9 cellular contexts compared by ENCODE assay signal in the genomic region with DNA sequence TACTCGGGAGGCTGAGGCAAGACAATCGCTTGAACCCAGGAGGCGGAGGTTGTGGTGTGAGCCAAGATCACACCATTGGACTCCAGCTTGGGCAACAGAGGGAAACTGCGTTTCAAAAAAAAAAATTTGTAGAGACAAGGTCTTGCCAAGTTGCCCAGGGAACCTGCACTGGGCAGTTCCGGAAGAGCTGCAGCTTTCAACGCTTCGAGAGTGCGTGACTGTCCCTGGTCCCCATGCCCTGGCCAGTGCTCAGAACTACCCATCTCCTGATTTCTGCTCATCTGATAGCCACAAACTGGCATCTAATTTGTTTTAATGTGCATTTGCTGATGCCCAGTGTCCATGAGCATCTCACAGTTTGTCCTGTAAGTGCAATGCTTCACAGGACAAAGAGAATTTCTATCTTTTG. TPM values are rescaled to one million over a fixed set of nuclear protein-coding genes. Genes with fewer than 3 reads are reported as not detected.
DNase-seq lines count a peak whose midpoint lies in the region; ATAC-seq and TF ChIP-seq lines count a peak whose summit lies in the region.
"Had no signal": no experiment of that assay in that cellular context is flagged by ENCODE, and none has a peak within 500 bp of the region (broad histone marks: within the 10 kb centered on the region; RNA-seq: fewer than 3 reads in every experiment).

No MANE protein-coding gene starts in this region.

- H4K20me1 ChIP-seq in BLaER1 = peaks cover 58% of the 10 kb centered on the region

- H3K4me1 ChIP-seq in BLaER1 (peaks cover 22% of the 10 kb centered on the region), lung (ENCODE audit: control insufficient read depth in 2 of 2, insufficient read depth in 2 of 2, low read length in 2 of 2) (peaks cover 0 to 3% of the 10 kb centered on the region in 2 donors), aorta (ENCODE audit: control insufficient read depth in 1 of 2, insufficient read depth in 2 of 2, low read length in 2 of 2) (no peaks in the 10 kb centered on the region)

- H3K27me3 Mint-ChIP-seq in brain = peaks cover 34% of the 10 kb centered on the region

- H3K27ac Mint-ChIP-seq in brain = peak overlapping the region in 4 of 5 experiments; percentile 94 to 98 (median 96)

- H3K36me3 ChIP-seq in BLaER1 = peaks cover 40% of the 10 kb centered on the region
- peaks cover 18 to 27% of the 10 kb centered on the region in 2 donors for H3K36me3 ChIP-seq in lung (ENCODE audit: control insufficient read depth in 2 of 2, insufficient read depth in 2 of 2, low read length in 2 of 2)
- peaks cover 0 to 19% of the 10 kb centered on the region in 2 donors for H3K36me3 ChIP-seq in aorta (ENCODE audit: control insufficient read depth in 1 of 2, insufficient read depth in 2 of 2, low read length in 1 of 2)

- intact Hi-C loops in aorta (cut with DNase I) = no loop called here

- H3K9me3 ChIP-seq in BLaER1 (peaks cover 9% of the 10 kb centered on the region; the same call in 1 of the 2 replicates), lung (ENCODE audit: control insufficient read depth in 2 of 2, insufficient read depth in 1 of 2, low read length in 1 of 2) (peaks cover 0 to 5% of the 10 kb centered on the region in 2 donors), aorta (ENCODE audit: control insufficient read depth, low read length) (no peaks in the 10 kb centered on the region)

- H3K4me2 ChIP-seq in BLaER1 = peak overlapping the region; percentile 97

- 62 to 73% methylated on average over 8 of the region's 8 CpGs for WGBS in lung, 2 donors
- 15 to 16% methylated on average over 8 of the region's 8 CpGs for WGBS in aorta, 2 donors

- H3K27ac ChIP-seq in BLaER1 (peak overlapping the region; percentile 89; the same call in 1 of the 2 replicates), lung (ENCODE audit: low read depth in 1 of 2, low read length in 1 of 2) (no peak overlapping the region), aorta (ENCODE audit: low read depth in 1 of 2, low read length in 2 of 2) (peak overlapping the region in 1 of 2 donors; percentile 0)

- peaks cover 5 to 21% (median 14%) of the 10 kb centered on the region in 5 experiments for H3K9me3 Mint-ChIP-seq in brain

- H3K4me3 ChIP-seq in BLaER1 (peak overlapping the region; percentile 97), lung (peak overlapping the region; percentile 14), aorta (ENCODE audit: low read length in 2 of 2) (peak overlapping the region; percentile 95 to 97)

- H3K4me3 Mint-ChIP-seq in brain = peak overlapping the region; percentile 94 to 100 (median 99)

- DNase-seq in LoVo (ENCODE audit: low spot score) (peak; percentile 54), lung (ENCODE audit: low spot score) (no peak), aorta (no peak), DMS114 treated with DMSO at 0.1 percent for 48 hours (lab: John Stamatoyannopoulos, UW; ENCODE audit: unreplicated experiment) (no peak)

- no peaks in the 10 kb centered on the region for H3K27me3 ChIP-seq in BLaER1
- H3K27me3 ChIP-seq in lung (ENCODE audit: control insufficient read depth, insufficient read depth) = no peaks in the 10 kb centered on the region
- peaks cover 0 to 2% of the 10 kb centered on the region in 2 donors for H3K27me3 ChIP-seq in aorta (ENCODE audit: control insufficient read depth in 1 of 2, insufficient read depth in 2 of 2, low read length in 1 of 2)

- ATAC-seq in lung (ENCODE audit: insufficient read depth, low FRiP score) (no peak), aorta (ENCODE audit: low FRiP score) (no peak), HG03159 (IDR thresholded peaks at IDR 0.05; ENCODE audit: unreplicated experiment) (no peak), GM18907 (IDR thresholded peaks at IDR 0.05; ENCODE audit: unreplicated experiment) (no peak)

- no peak for TF ChIP-seq CTCF in brain (conservative IDR thresholded peaks at IDR 0.05)
- TF ChIP-seq CTCF in lung (IDR thresholded peaks at IDR 0.05; ENCODE audit: control extremely low read depth, extremely low read depth) = no peak

- peaks cover 48% of the 10 kb centered on the region for H3K36me3 Mint-ChIP-seq in brain

- H3K9ac ChIP-seq in BLaER1 = peak overlapping the region; percentile 96; the same call in 1 of the 2 replicates

- H3K4me1 Mint-ChIP-seq in brain = peaks cover 33% of the 10 kb centered on the region

RNA-seq across cellular contexts. Expression of gene ACTG1, which starts 4.0 kb away (rescaled TPM):
- polyA plus RNA-seq in brain (ENCODE audit: insufficient read depth, low read depth, low replicate concordance) (5,204 TPM), lung (1,000 to 10,000 TPM; 1,461 to 4,301 TPM), aorta (1,000 to 10,000 TPM; 1,438 to 2,310 TPM)
- total RNA-seq in lung (1,000 to 10,000 TPM; 3,059 to 3,066 TPM), aorta (1,000 to 10,000 TPM; 2,309 to 2,547 TPM)

RNA-seq across cellular contexts. Expression of gene FSCN2, which starts 19.5 kb away (rescaled TPM):
- polyA plus RNA-seq in brain (ENCODE audit: insufficient read depth, low read depth, low replicate concordance) (1.3 TPM), lung (1 to 10 TPM in 1 of 2 donors, under 1 TPM in 1; 0.46 to 1.8 TPM), aorta (1 to 10 TPM; 1.0 to 1.3 TPM)
- total RNA-seq in lung (1 to 10 TPM; 2.1 to 3.9 TPM), aorta (1 to 10 TPM; 3.0 to 3.1 TPM)
- polyA plus RNA-seq: liver had no signal

RNA-seq across cellular contexts. Expression of gene FAAP100, which starts 43.5 kb away (rescaled TPM):
- polyA plus RNA-seq in brain (ENCODE audit: insufficient read depth, low read depth, low replicate concordance) = 25.8 TPM
- 10 to 100 TPM; 20.8 to 34.4 TPM for total RNA-seq in lung
- polyA plus RNA-seq in lung = 10 to 100 TPM; 21.4 to 29.3 TPM
- 10 to 100 TPM; 20.9 to 32.2 TPM for total RNA-seq in aorta
- 10 to 100 TPM in 1 of 2 donors, 1 to 10 TPM in 1; 8.8 to 48.4 TPM for polyA plus RNA-seq in aorta

Comparison
In these comparisons a context has a peak if more than half of its experiments do, and no peak if none do; other contexts are left out.
1. H3K4me3 ChIP-seq: peak in every context shown above with its lines; median percentile 97 in BLaER1; 96 in aorta; 14 in lung.